Comparison of ENCODE assay signal across 8 cellular contexts in genomic region chr5:43313035-43313853, GRCh38. TPM values are rescaled to one million over a fixed set of nuclear protein-coding genes. Genes with fewer than 3 reads are reported as not detected.
DNase-seq lines count a peak whose midpoint lies in the region; ATAC-seq, FAIRE-seq and TF ChIP-seq lines count a peak whose summit lies in the region.

HMGCS1 (minus strand) TSS chr5:43313412; CDS start chr5:43298965, 14,447 bp downstream.

- peaks cover 30% of the 10 kb centered on the region for H3K79me2 ChIP-seq in parathyroid adenoma

- peak; percentile 83 for DNase-seq in GM12891 (ENCODE audit: insufficient read length, low spot score)
- peak; percentile 98 for DNase-seq in NCI-H1436 treated with DMSO at 0.1 percent for 48 hours (lab: John Stamatoyannopoulos, UW)
- DNase-seq in T-cell: peak; percentile 96 to 100 (median 99)
- peak; percentile 98 to 100 for DNase-seq in cardiac muscle cell (ENCODE audit: low read depth in 1 of 2, low spot score in 1 of 2)
- DNase-seq in tibial nerve (ENCODE audit: low spot score in 2 of 2): peak; percentile 96 to 97

- peak; percentile 87 to 98 for TF ChIP-seq EP300 in tibial nerve (IDR thresholded peaks at IDR 0.05)

- H3K36me3 ChIP-seq in cardiac muscle cell (no peaks in the 10 kb centered on the region), parathyroid adenoma (ENCODE audit: control insufficient read depth, insufficient read depth, low read length) (no peaks in the 10 kb centered on the region), tibial nerve (no peaks in the 10 kb centered on the region)

- H3K9me3 ChIP-seq in cardiac muscle cell (ENCODE audit: low read depth): no peaks in the 10 kb centered on the region
- H3K9me3 ChIP-seq in parathyroid adenoma (ENCODE audit: control insufficient read depth, low read length): no peaks in the 10 kb centered on the region
- no peaks in the 10 kb centered on the region for H3K9me3 ChIP-seq in tibial nerve

- WGBS in adipose tissue, 3 donors: 0 to 1% (median 0%) methylated on average over 70 of the region's 70 CpGs
- 0% methylated on average over 56 to 69 of the region's 70 CpGs for WGBS in tibial nerve, 2 donors

- peak within 1 kb of the TSS; percentile 84 to 97 for H3K27ac Mint-ChIP-seq in T-cell

- peak; percentile 94 for TF ChIP-seq POLR2A in GM12891 (IDR thresholded peaks at IDR 0.05; ENCODE audit: low read depth, low read length)
- peak; percentile 88 to 99 for TF ChIP-seq POLR2A in tibial nerve (IDR thresholded peaks at IDR 0.05)

- ATAC-seq in HG02840 (IDR thresholded peaks at IDR 0.05; ENCODE audit: low FRiP score, unreplicated experiment): peak; percentile 96
- peak; percentile 89 to 92 (median 90) for ATAC-seq in T-cell (replicated peaks in 1 of 4)

- POLR2A ChIA-PET in T-cell (lab: Charles Lee): interaction anchor here (0.5 to 3.1 kb wide), 30 partner anchors 10 to 1403 kb away, joined by 3 to 78 read pairs (median 4); partner anchors contain the start of genes C5orf34 (in 1 of the 2), TMEM267 (in 1 of the 2) and ZNF131 (in 1 of the 2)

- H3K4me3 ChIP-seq in cardiac muscle cell (peak within 1 kb of the TSS; percentile 60), parathyroid adenoma (ENCODE audit: low read depth, low read length) (peak within 1 kb of the TSS; percentile 95), tibial nerve (peak within 1 kb of the TSS; percentile 87 to 98 (median 88))

- H3K27ac ChIP-seq in adipose tissue (ENCODE audit: low read depth, low read length): peak within 1 kb of the TSS; percentile 29
- H3K27ac ChIP-seq in cardiac muscle cell: peak within 1 kb of the TSS; percentile 96
- peak within 1 kb of the TSS; percentile 86 for H3K27ac ChIP-seq in parathyroid adenoma
- peak within 1 kb of the TSS; percentile 91 to 98 (median 93) for H3K27ac ChIP-seq in tibial nerve

- no peaks in the 10 kb centered on the region for H3K9me3 Mint-ChIP-seq in T-cell

- H3K4me1 ChIP-seq in cardiac muscle cell (ENCODE audit: low read depth): peaks cover 42% of the 10 kb centered on the region
- no peaks in the 10 kb centered on the region for H3K4me1 ChIP-seq in parathyroid adenoma
- H3K4me1 ChIP-seq in tibial nerve: peaks cover 0 to 49% (median 11%) of the 10 kb centered on the region in 4 donors

- no peaks in the 10 kb centered on the region for H3K27me3 ChIP-seq in cardiac muscle cell
- no peaks in the 10 kb centered on the region for H3K27me3 ChIP-seq in parathyroid adenoma (ENCODE audit: control insufficient read depth, insufficient read depth, low read length)
- H3K27me3 ChIP-seq in tibial nerve: no peaks in the 10 kb centered on the region

- peak within 1 kb of the TSS; percentile 79 for H3K4me2 ChIP-seq in parathyroid adenoma (ENCODE audit: low read length)

- H3K27me3 Mint-ChIP-seq in T-cell: no peaks in the 10 kb centered on the region

- peak within 1 kb of the TSS; percentile 93 to 95 (median 93) for H3K4me3 Mint-ChIP-seq in T-cell

- H2AFZ ChIP-seq in parathyroid adenoma: peak within 1 kb of the TSS; percentile 87

- CTCF ChIA-PET in T-cell (lab: Charles Lee): interaction anchor here (0.5 to 4.5 kb wide), 17 partner anchors 45 to 404 kb away, joined by 3 to 36 read pairs (median 4); partner anchors contain the start of genes TMEM267 (in 1 of the 2) and ZNF131 (in 1 of the 2)

- peak within 1 kb of the TSS; percentile 91 for H3K9ac ChIP-seq in parathyroid adenoma

- H3K4me1 Mint-ChIP-seq in T-cell: peaks cover 27 to 48% (median 41%) of the 10 kb centered on the region in 3 donors

- no peaks in the 10 kb centered on the region for H3K36me3 Mint-ChIP-seq in T-cell

- FAIRE-seq in GM12891 (lab: Jason Lieb, UNC): peak; percentile 98

- TF ChIP-seq CTCF in cardiac muscle cell (IDR thresholded peaks at IDR 0.05; ENCODE audit: low read depth, low read length) (no peak), parathyroid adenoma (IDR thresholded peaks at IDR 0.05) (no peak), tibial nerve (IDR thresholded peaks at IDR 0.05) (peak in 2 of 5 experiments; percentile 23 to 29)

TF ChIP-seq in GM12891, 5 proteins besides CTCF, POLR2A, EP300 and RAD21:
- TF ChIP-seq TAF1 (IDR thresholded peaks at IDR 0.05; ENCODE audit: low read depth, low read length): peak; percentile 72; the same call in 1 of the 2 replicates
- TF ChIP-seq POU2F2 (IDR thresholded peaks at IDR 0.05; ENCODE audit: low read depth, low read length): no peak
- TF ChIP-seq POLR2AphosphoS5 (IDR thresholded peaks at IDR 0.05; ENCODE audit: low read depth, low read length): peak; percentile 94
- TF ChIP-seq PAX5 (IDR thresholded peaks at IDR 0.05; ENCODE audit: insufficient read depth, low read length, severe bottlenecking): peak; percentile 95
- peak; percentile 58 for TF ChIP-seq SPI1 (IDR thresholded peaks at IDR 0.05; ENCODE audit: low read depth, low read length)

RNA-seq across cellular contexts. Expression of gene HMGCS1, which starts in this region (rescaled TPM):
- polyA plus RNA-seq in GM12891 (2012; ENCODE audit: low read depth, missing spikeins): 28.1 TPM
- total RNA-seq in T-cell (10 to 100 TPM; 29.2 to 49.1 (median 36.2) TPM), cardiac muscle cell (84.1 and 202 TPM in 2 replicates), tibial nerve (10 to 100 TPM; 18.9 to 33.2 (median 20.1) TPM)
- polyA plus RNA-seq in adipose tissue (10 to 100 TPM; 15.5 to 33.7 (median 15.9) TPM), cardiac muscle cell (48.5 and 105 TPM in 2 replicates)

Comparison
In these comparisons a context has a peak if more than half of its experiments do, and no peak if none do; other contexts are left out.
1. Peak in every context shown above with its lines: DNase-seq, ATAC-seq, H3K4me3 ChIP-seq and H3K27ac ChIP-seq.
2. H3K27ac ChIP-seq: peak in every context shown above with its lines; median percentile 96 in cardiac muscle cell; 93 in tibial nerve; 86 in parathyroid adenoma; 29 in adipose tissue.